9 cellular contexts compared by ENCODE assay signal in the genomic region with DNA sequence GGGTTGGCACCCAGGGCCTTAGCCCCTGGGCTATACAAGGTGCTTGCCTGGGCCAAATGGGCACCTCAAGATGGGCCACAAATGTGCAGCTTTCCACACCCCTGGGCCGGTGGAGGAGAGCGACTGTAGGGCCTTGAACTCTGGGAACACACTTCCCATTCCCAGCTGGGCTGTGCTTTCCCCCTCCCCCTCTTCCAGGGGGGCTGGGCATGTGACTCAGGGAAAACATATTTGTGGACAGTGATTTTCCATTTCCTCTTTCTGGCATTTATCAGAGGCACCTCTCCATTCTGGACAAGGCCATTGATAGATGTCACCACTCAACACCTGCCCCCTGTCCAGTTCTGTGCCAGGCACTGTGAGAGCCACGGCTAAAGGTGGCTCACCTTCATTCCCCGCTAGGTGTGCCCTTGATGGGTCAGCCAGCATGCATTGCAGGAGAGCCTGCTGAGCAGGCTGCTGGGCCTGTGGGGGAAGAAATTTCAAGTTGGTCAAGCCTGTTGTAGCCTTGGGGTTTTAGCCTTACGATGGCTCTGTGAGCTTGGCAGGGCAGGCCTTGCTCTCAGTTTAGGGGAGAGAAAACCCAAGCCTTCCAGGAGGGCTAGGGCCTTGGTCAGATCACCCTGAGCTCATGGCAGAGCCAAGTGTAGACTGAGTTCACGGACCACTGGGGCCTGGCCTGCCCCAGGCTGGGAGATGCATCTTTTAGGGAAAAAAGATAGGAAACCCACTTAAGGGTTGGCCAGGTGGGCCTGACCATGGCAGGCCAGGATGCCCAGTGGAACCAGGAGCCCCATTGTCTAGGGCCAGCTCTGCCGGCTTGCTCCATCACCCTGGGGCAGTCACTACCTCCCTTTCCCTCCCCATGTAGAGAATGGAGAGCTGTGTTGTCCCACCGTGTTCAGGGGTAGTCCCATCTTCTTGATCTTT.
DNase-seq lines count a peak whose midpoint lies in the region; ATAC-seq, FAIRE-seq and TF ChIP-seq lines count a peak whose summit lies in the region.
"Had no signal": no experiment of that assay in that cellular context is flagged by ENCODE, and none has a peak within 500 bp of the region (broad histone marks: within the 10 kb centered on the region; RNA-seq: fewer than 3 reads in every experiment).

No MANE protein-coding gene starts in this region.

- H3K79me2 ChIP-seq in PC-9 (ENCODE audit: low read depth) (no peaks in the 10 kb centered on the region), H9 (ENCODE audit: insufficient read depth, low read length) (no peaks in the 10 kb centered on the region)

- H4K5ac ChIP-seq in H9 (ENCODE audit: insufficient read length, low read depth, low read length) = no peak overlapping the region

- no peaks in the 10 kb centered on the region for H3K23me2 ChIP-seq in H9 (ENCODE audit: insufficient read length, low read depth, low read length, poor library complexity, severe bottlenecking)

- no peak overlapping the region for H3K23ac ChIP-seq in H9 (ENCODE audit: insufficient read length, low read depth, low read length)

- no peaks in the 10 kb centered on the region for H3K9me2 ChIP-seq in PC-9 (ENCODE audit: insufficient read depth)

- H2BK15ac ChIP-seq in H9 (ENCODE audit: low read depth, low read length) = no peak overlapping the region

- H2AK5ac ChIP-seq in H9 (ENCODE audit: insufficient read length, low read length) = no peak overlapping the region

- TF ChIP-seq EP300 in A549 (IDR thresholded peaks at IDR 0.05) = no peak

- no peaks in the 10 kb centered on the region for H3K79me1 ChIP-seq in H9 (ENCODE audit: insufficient read depth, low read depth, low read length, poor library complexity, severe bottlenecking)

- peaks cover 0 to 3% of the 10 kb centered on the region in 2 experiments; a peak in 1 of 4 replicates for H3K4me1 Mint-ChIP-seq in H9

- no peak for TF ChIP-seq POLR2A in A549 (IDR thresholded peaks at IDR 0.05; ENCODE audit: low read length)

- no peak overlapping the region for H3K56ac ChIP-seq in H9 (ENCODE audit: insufficient read length, low read depth, low read length)

- no peaks in the 10 kb centered on the region for H3K27me3 ChIP-seq in PC-9 (ENCODE audit: insufficient read depth, low read depth)
- no peaks in the 10 kb centered on the region for H3K27me3 ChIP-seq in H9 (ENCODE audit: insufficient read depth, low read length)
- H3K27me3 ChIP-seq in SJCRH30 = no peaks in the 10 kb centered on the region

- H3K27ac ChIP-seq in A549 (peak overlapping the region; percentile 62 to 82; a peak in 5 of 6 replicates), PC-9 (peak overlapping the region; percentile 80), epithelial cell of prostate (peak overlapping the region; percentile 21), mesodermal cell (ENCODE audit: low read depth, low read length, severe bottlenecking) (peak overlapping the region; percentile 11), H9 (ENCODE audit: insufficient read length, low read depth, low read length) (no peak overlapping the region), SJCRH30 (no peak overlapping the region)

- DNase-seq in A549 (ENCODE audit: low read depth in 1 of 2, low spot score in 1 of 2) (peak in 1 of 2 experiments; percentile 31), PC-9 (peak; percentile 88 to 94), epithelial cell of prostate (ENCODE audit: low read depth, low spot score) (no peak), H9 (no peak), SJCRH30 (no peak)
- DNase-seq: NCI-H2081 had no signal

- no peak overlapping the region for H3K4me3 ChIP-seq in A549
- no peak overlapping the region for H3K4me3 ChIP-seq in PC-9
- H3K4me3 ChIP-seq in mesodermal cell (ENCODE audit: extremely low read depth, insufficient read depth, low read length, poor library complexity, severe bottlenecking) = no peak overlapping the region
- no peak overlapping the region for H3K4me3 ChIP-seq in SJCRH30

- no peaks in the 10 kb centered on the region; the same call in 1 of the 2 replicates for H3K27me3 Mint-ChIP-seq in H9 (ENCODE audit: low read depth)

- peak overlapping the region in 1 of 3 experiments; percentile 63; a peak in 1 of 7 replicates for H3K27ac Mint-ChIP-seq in H9

- no peak overlapping the region; the same call in 1 of the 2 replicates for H3K14ac ChIP-seq in H9 (ENCODE audit: insufficient read depth, low read length)

- CTCF ChIA-PET in A549 (lab: Yijun Ruan, JAX) = interaction anchor here (1.3 to 1.4 kb wide), 2 partner anchors 9 to 11 kb away, joined by 5 read pairs; no protein-coding TSS in a partner anchor
- CTCF ChIA-PET in PC-9 (lab: Charles Lee) = interaction anchor here (0.6 to 0.7 kb wide), 2 partner anchors 18 to 27 kb away, joined by 3 to 6 read pairs; no protein-coding TSS in a partner anchor

- H2AFZ ChIP-seq in PC-9 (no peak overlapping the region), H9 (ENCODE audit: low read length) (no peak overlapping the region)

- H3K36me3 ChIP-seq in PC-9 (ENCODE audit: low read depth) = peaks cover 6% of the 10 kb centered on the region
- peaks cover 76% of the 10 kb centered on the region for H3K36me3 ChIP-seq in mesodermal cell (ENCODE audit: control insufficient read depth, insufficient read depth, low read length)
- H3K36me3 ChIP-seq in SJCRH30 = no peaks in the 10 kb centered on the region

- WGBS in A549 (ENCODE audit: missing lambda C conversion rate) = 68% methylated on average over 8 of the region's 8 CpGs
- 93 to 100% methylated on average over 3 to 7 of the region's 8 CpGs for WGBS in mesodermal cell (ENCODE audit: insufficient coverage in 2 of 2), 2 experiments
- whole genome bisulfite sequencing in H9 (ENCODE audit: extremely low coverage, insufficient read length, low lambda C conversion rate) = no CpG with 5 or more reads among the region's 8 CpGs

- H3F3A ChIP-seq in PC-9 (ENCODE audit: insufficient read depth, low read depth) = peaks cover 11% of the 10 kb centered on the region; the same call in 1 of the 2 replicates

- TF ChIP-seq CTCF in A549 (IDR thresholded peaks at IDR 0.05) = no peak
- TF ChIP-seq CTCF in PC-9 (conservative IDR thresholded peaks at IDR 0.05) = peak; percentile 57; the same call in 1 of the 2 replicates
- TF ChIP-seq CTCF in H9 (conservative IDR thresholded peaks at IDR 0.05) = no peak

- TF ChIP-seq RAD21 in A549 (conservative IDR thresholded peaks at IDR 0.05 in 1 of 2, IDR thresholded peaks at IDR 0.05 in 1 of 2) = no peak

- H2BK120ac ChIP-seq in H9 (ENCODE audit: low read depth, low read length, poor library complexity, severe bottlenecking) = no peak overlapping the region

- H2BK5ac ChIP-seq in H9 (ENCODE audit: insufficient read length, low read length) = no peak overlapping the region

- intact Hi-C loops in PC-9 (cut with micrococcal nuclease; ENCODE audit: unreplicated experiment) = loop anchor here (1.0 to 5.0 kb wide), 4 partner anchors 22 to 227 kb away; no protein-coding TSS in a partner anchor

- H3K9me3 Mint-ChIP-seq in H9 = no peaks in the 10 kb centered on the region

- no peak overlapping the region for H2BK20ac ChIP-seq in H9 (ENCODE audit: low read depth, low read length, poor library complexity, severe bottlenecking)

- H3K4me1 ChIP-seq in A549 = peaks cover 15% of the 10 kb centered on the region
- peaks cover 18% of the 10 kb centered on the region for H3K4me1 ChIP-seq in PC-9 (replicated peaks; ENCODE audit: insufficient read depth)
- peaks cover 45% of the 10 kb centered on the region for H3K4me1 ChIP-seq in mesodermal cell (ENCODE audit: control insufficient read depth, insufficient read depth, low read length, poor library complexity, severe bottlenecking)
- no peaks in the 10 kb centered on the region for H3K4me1 ChIP-seq in H9 (ENCODE audit: insufficient read depth, low read length)
- H3K4me1 ChIP-seq in SJCRH30 = no peaks in the 10 kb centered on the region

- H2BK12ac ChIP-seq in H9 (ENCODE audit: insufficient read length, low read depth, low read length) = no peak overlapping the region

- no peak for FAIRE-seq in A549 (lab: Jason Lieb, UNC)

- no peak overlapping the region for H4K91ac ChIP-seq in H9 (ENCODE audit: insufficient read length, low read depth, low read length)

- H3K4me3 Mint-ChIP-seq in H9 = no peak overlapping the region

- BruUV-seq in PC-9 (replicated peaks; lab: Mats Ljungman, UMichigan) = no TSS peak

- POLR2A ChIA-PET in A549 (lab: Yijun Ruan, JAX) (interaction anchor here (1.5 kb wide), 1 partner anchor 15 kb away, joined by 5 read pairs; no protein-coding TSS in a partner anchor), PC-9 (lab: Charles Lee; ENCODE audit: unreplicated experiment) (interaction anchor here (0.6 to 0.7 kb wide), 2 partner anchors 29 to 123 kb away, joined by 9 to 11 read pairs; no protein-coding TSS in a partner anchor)

- H3K4ac ChIP-seq in H9 (ENCODE audit: low read depth, low read length) = no peak overlapping the region

- no peak overlapping the region for H3T11ph ChIP-seq in H9 (ENCODE audit: low read length)

- ATAC-seq in A549 = peak; percentile 7 to 26; a peak in 4 of 6 replicates
- no peak for ATAC-seq in HG02759 (IDR thresholded peaks at IDR 0.05; ENCODE audit: unreplicated experiment)
- ATAC-seq in HG02678 (IDR thresholded peaks at IDR 0.05; ENCODE audit: unreplicated experiment) = no peak

- H4K8ac ChIP-seq in H9 (replicated peaks; ENCODE audit: insufficient read length, low read depth, low read length) = no peak overlapping the region

- H3K9ac ChIP-seq in H9 (ENCODE audit: extremely low read depth, insufficient read length, low read length) = no peak overlapping the region

- H3K9me3 ChIP-seq in A549 (no peaks in the 10 kb centered on the region), PC-9 (ENCODE audit: insufficient read depth, low read depth) (no peaks in the 10 kb centered on the region), mesodermal cell (ENCODE audit: control insufficient read depth, low read length) (no peaks in the 10 kb centered on the region), H9 (ENCODE audit: control insufficient read depth, low read depth, low read length) (no peaks in the 10 kb centered on the region), SJCRH30 (replicated peaks) (no peaks in the 10 kb centered on the region)

- H3K36me3 Mint-ChIP-seq in H9 (ENCODE audit: insufficient read depth in 1 of 3, low read depth in 3 of 3) = peaks cover 28 to 53% (median 37%) of the 10 kb centered on the region in 3 experiments; a peak in 6 of 7 replicates

- H4K20me1 ChIP-seq in PC-9 (ENCODE audit: insufficient read depth) (no peaks in the 10 kb centered on the region), H9 (ENCODE audit: control insufficient read depth, insufficient read depth, insufficient read length) (no peaks in the 10 kb centered on the region)

- peak overlapping the region; percentile 56 for H3K4me2 ChIP-seq in A549
- peak overlapping the region; percentile 48 for H3K4me2 ChIP-seq in PC-9
- H3K4me2 ChIP-seq in H9 (ENCODE audit: insufficient read depth, insufficient read length, low read length) = no peak overlapping the region

- H3K18ac ChIP-seq in H9 (ENCODE audit: insufficient read length, low read depth, low read length) = no peak overlapping the region

TF ChIP-seq in A549, 52 proteins besides CTCF, POLR2A, EP300 and RAD21 (continues in another document):
- TF ChIP-seq CHD2 (IDR thresholded peaks at IDR 0.05; ENCODE audit: low read length, partially characterized antibody) = peak; percentile 51

Comparison
In these comparisons a context has a peak if more than half of its experiments do, and no peak if none do; other contexts are left out.
1. ATAC-seq: peak in A549 (2 of 2); none in HG02759 (single experiment) and HG02678 (single experiment).
2. DNase-seq: peak in PC-9 (2 of 2); none in epithelial cell of prostate (single experiment), H9 (single experiment) and SJCRH30 (0 of 2).
3. H3K27ac ChIP-seq: peak in A549 (2 of 2), PC-9 (single experiment), epithelial cell of prostate (single experiment) and mesodermal cell (single experiment); none in H9 (single experiment) and SJCRH30 (single experiment).